In the genomic region with DNA sequence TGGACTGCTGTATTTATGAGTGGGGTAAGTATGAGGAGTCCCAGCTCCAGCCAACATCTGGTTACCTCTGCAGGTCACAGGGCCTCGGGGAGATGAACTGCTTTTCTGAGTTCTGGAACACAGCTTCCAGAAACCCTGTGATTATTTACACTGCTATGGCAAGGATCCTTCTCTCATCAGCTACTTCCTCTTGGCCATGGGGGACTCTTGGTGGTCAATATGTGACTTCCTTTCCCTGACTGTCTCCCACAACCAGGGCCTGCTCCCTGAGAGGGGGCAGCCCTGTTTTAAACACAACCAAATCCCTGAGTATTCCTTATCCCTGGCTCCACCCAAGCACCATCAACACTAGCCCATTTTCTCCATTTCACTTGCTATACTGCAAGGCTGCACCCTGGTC, we compare ENCODE assay signal across 14 cellular contexts. TPM values are rescaled to one million over a fixed set of nuclear protein-coding genes. Genes with fewer than 3 reads are reported as not detected.
A peak's percentile ranks its signal among the peaks of the same experiment; 100 is the strongest.
DNase-seq lines count a peak whose midpoint lies in the region; ATAC-seq and FAIRE-seq lines count a peak whose summit lies in the region.
"Had no signal": no experiment of that assay in that cellular context is flagged by ENCODE, and none has a peak within 500 bp of the region (broad histone marks: within the 10 kb centered on the region; RNA-seq: fewer than 3 reads in every experiment).

No MANE protein-coding gene starts in this region.

- H3K27me3 ChIP-seq in small intestine (ENCODE audit: control insufficient read depth in 2 of 2, insufficient read depth in 2 of 2, low read length in 2 of 2): no peaks in the 10 kb centered on the region

- H3K9me3 ChIP-seq in small intestine (ENCODE audit: control insufficient read depth, low read depth): no peaks in the 10 kb centered on the region

- DNase-seq in activated T-cell treated with anti-CD3 and anti-CD28 coated beads, Interleukin-2, amount 50 U/mL, for 4 hours: no peak
- DNase-seq in activated T-cell treated with anti-CD3 and anti-CD28 coated beads for 4 hours (no peak), T-cell (no peak), small intestine (no peak), HTR-8/SVneo (ENCODE audit: insufficient read length, low spot score) (no peak)
- no peak for DNase-seq in effector memory CD8-positive, alpha-beta T cell
- DNase-seq: erythroblast, NCI-H1092, NCI-H226 had no signal

- H3K27ac ChIP-seq in temporal lobe (ENCODE audit: low read depth, low read length) (peak overlapping the region; percentile 21), small intestine (ENCODE audit: low read depth in 1 of 2, low read length in 1 of 2) (no peak overlapping the region)
- H3K27ac ChIP-seq: parathyroid adenoma had no signal

- H3K36me3 ChIP-seq in small intestine (ENCODE audit: control insufficient read depth in 2 of 2, insufficient read depth in 2 of 2, low read length in 2 of 2): peaks cover 10 to 24% of the 10 kb centered on the region in 2 donors

- H3K36me3 Mint-ChIP-seq in activated T-cell treated with anti-CD3 and anti-CD28 coated beads, Interleukin-2, amount 50 U/mL, for 4 hours (ENCODE audit: insufficient read depth): peaks cover 55% of the 10 kb centered on the region
- H3K36me3 Mint-ChIP-seq in T-cell: peaks cover 50% of the 10 kb centered on the region
- peaks cover 66% of the 10 kb centered on the region for H3K36me3 Mint-ChIP-seq in effector memory CD8-positive, alpha-beta T cell (ENCODE audit: insufficient read depth)

- H3K9me3 Mint-ChIP-seq in activated T-cell treated with anti-CD3 and anti-CD28 coated beads, Interleukin-2, amount 50 U/mL, for 4 hours: no peaks in the 10 kb centered on the region
- H3K9me3 Mint-ChIP-seq in T-cell: no peaks in the 10 kb centered on the region
- no peaks in the 10 kb centered on the region for H3K9me3 Mint-ChIP-seq in effector memory CD8-positive, alpha-beta T cell

- CTCF ChIA-PET in T-cell (lab: Charles Lee): interaction anchor here (0.9 to 1.3 kb wide), 3 partner anchors 11 to 18 kb away, joined by 3 read pairs; no protein-coding TSS in a partner anchor

- H3K27me3 Mint-ChIP-seq in activated T-cell treated with anti-CD3 and anti-CD28 coated beads, Interleukin-2, amount 50 U/mL, for 4 hours (ENCODE audit: low read depth): no peaks in the 10 kb centered on the region
- no peaks in the 10 kb centered on the region for H3K27me3 Mint-ChIP-seq in T-cell
- H3K27me3 Mint-ChIP-seq in effector memory CD8-positive, alpha-beta T cell: no peaks in the 10 kb centered on the region

- H3K4me1 ChIP-seq in small intestine (ENCODE audit: control insufficient read depth in 2 of 2, insufficient read depth in 1 of 2, low read depth in 1 of 2, low read length in 1 of 2): peaks cover 23 to 30% of the 10 kb centered on the region in 2 donors

- no peak for ATAC-seq in activated T-cell treated with anti-CD3 and anti-CD28 coated beads, Interleukin-2, amount 50 U/mL, for 4 hours
- ATAC-seq in T-cell (replicated peaks in 1 of 4): no peak
- no peak for ATAC-seq in effector memory CD8-positive, alpha-beta T cell (replicated peaks)
- ATAC-seq in GM18498 (IDR thresholded peaks at IDR 0.05; ENCODE audit: unreplicated experiment): no peak

- POLR2A ChIA-PET in T-cell (lab: Charles Lee): interaction anchor here in 1 of 2 donors (0.6 kb wide), 1 partner anchor 182 kb away, joined by 3 read pairs; no protein-coding TSS in a partner anchor

- peak overlapping the region; percentile 90 to 94 for H3K27ac Mint-ChIP-seq in T-cell
- peak overlapping the region; percentile 89 to 94 for H3K27ac Mint-ChIP-seq in effector memory CD8-positive, alpha-beta T cell

- FAIRE-seq in small intestine (lab: Jason Lieb, UNC): no peak
- no peak for FAIRE-seq in HTR-8/SVneo (lab: Jason Lieb, UNC)
- FAIRE-seq: H54 had no signal

- H3K4me3 ChIP-seq in small intestine (ENCODE audit: low read depth in 1 of 2, low read length in 2 of 2): no peak overlapping the region
- H3K4me3 ChIP-seq: lung had no signal

- H3K4me3 Mint-ChIP-seq in activated T-cell treated with anti-CD3 and anti-CD28 coated beads, Interleukin-2, amount 50 U/mL, for 4 hours: peak overlapping the region; percentile 75
- peak overlapping the region in 1 of 3 donors; percentile 89 for H3K4me3 Mint-ChIP-seq in T-cell
- peak overlapping the region; percentile 18 to 88 for H3K4me3 Mint-ChIP-seq in effector memory CD8-positive, alpha-beta T cell

- H3K4me1 Mint-ChIP-seq in activated T-cell treated with anti-CD3 and anti-CD28 coated beads, Interleukin-2, amount 50 U/mL, for 4 hours (ENCODE audit: low read depth): peaks cover 69% of the 10 kb centered on the region
- H3K4me1 Mint-ChIP-seq in T-cell: peaks cover 70 to 87% (median 73%) of the 10 kb centered on the region in 3 donors
- H3K4me1 Mint-ChIP-seq in effector memory CD8-positive, alpha-beta T cell (ENCODE audit: low read depth in 2 of 2): peaks cover 67 to 74% of the 10 kb centered on the region in 2 donors

- WGBS in small intestine, 3 donors: 65 to 85% (median 85%) methylated on average over 1 of the region's 1 CpG

RNA-seq across cellular contexts. Expression of gene RHOG, which starts 10.0 kb away (rescaled TPM):
- 100 to 1,000 TPM; 174 to 187 (median 184) TPM for total RNA-seq in activated T-cell treated with anti-CD3 and anti-CD28 coated beads, Interleukin-2, amount 50 U/mL, for 4 hours
- 100 to 1,000 TPM in 4 of 5 donors, 10 to 100 TPM in 1; 88.1 to 108 (median 106) TPM for total RNA-seq in T-cell
- 1.5 TPM for total RNA-seq in temporal lobe
- polyA plus RNA-seq in small intestine: 100 to 1,000 TPM in 1 of 3 donors, 10 to 100 TPM in 2; 62.1 to 114 (median 86.6) TPM

RNA-seq across cellular contexts. Expression of gene PGAP2, which starts 22.4 kb away (rescaled TPM):
- total RNA-seq in activated T-cell treated with anti-CD3 and anti-CD28 coated beads, Interleukin-2, amount 50 U/mL, for 4 hours: 10 to 100 TPM; 28.9 to 31.2 (median 29.0) TPM
- 10 to 100 TPM; 22.5 to 28.2 (median 24.6) TPM for total RNA-seq in T-cell
- 9.3 TPM for total RNA-seq in temporal lobe
- polyA plus RNA-seq in small intestine: 10 to 100 TPM; 18.9 to 26.2 (median 22.1) TPM

RNA-seq across cellular contexts. Expression of gene STIM1, which starts 24.7 kb away (rescaled TPM):
- total RNA-seq in activated T-cell treated with anti-CD3 and anti-CD28 coated beads, Interleukin-2, amount 50 U/mL, for 4 hours: 10 to 100 TPM; 35.6 to 42.5 (median 37.4) TPM
- total RNA-seq in T-cell (100 to 1,000 TPM in 2 of 5 donors, 10 to 100 TPM in 3; 87.6 to 139 (median 94.5) TPM), temporal lobe (11.8 TPM)
- 10 to 100 TPM in 1 of 3 donors, 1 to 10 TPM in 2; 5.6 to 27.9 (median 7.3) TPM for polyA plus RNA-seq in small intestine

RNA-seq across cellular contexts. Expression of gene NUP98, which starts 33.4 kb away (rescaled TPM):
- total RNA-seq in activated T-cell treated with anti-CD3 and anti-CD28 coated beads, Interleukin-2, amount 50 U/mL, for 4 hours: 100 to 1,000 TPM; 118 to 124 (median 119) TPM
- total RNA-seq in T-cell: 100 to 1,000 TPM in 3 of 5 donors, 10 to 100 TPM in 2; 89.1 to 105 (median 102) TPM
- 56.3 TPM for total RNA-seq in temporal lobe
- 10 to 100 TPM; 14.1 to 30.0 (median 18.8) TPM for polyA plus RNA-seq in small intestine

Comparison
In these comparisons a context has a peak if more than half of its experiments do, and no peak if none do; other contexts are left out.
1. RNA of gene RHOG, which starts 10.0 kb away (total RNA-seq): 174 to 187 TPM in activated T-cell treated with anti-CD3 and anti-CD28 coated beads, Interleukin-2, amount 50 U/mL, for 4 hours and 88.1 to 108 TPM in T-cell; 1.5 TPM in temporal lobe (single experiment); every median in the first group is over 10 times any median in the second.